ENCODE assay signal across 5 cellular contexts in the genomic region with DNA sequence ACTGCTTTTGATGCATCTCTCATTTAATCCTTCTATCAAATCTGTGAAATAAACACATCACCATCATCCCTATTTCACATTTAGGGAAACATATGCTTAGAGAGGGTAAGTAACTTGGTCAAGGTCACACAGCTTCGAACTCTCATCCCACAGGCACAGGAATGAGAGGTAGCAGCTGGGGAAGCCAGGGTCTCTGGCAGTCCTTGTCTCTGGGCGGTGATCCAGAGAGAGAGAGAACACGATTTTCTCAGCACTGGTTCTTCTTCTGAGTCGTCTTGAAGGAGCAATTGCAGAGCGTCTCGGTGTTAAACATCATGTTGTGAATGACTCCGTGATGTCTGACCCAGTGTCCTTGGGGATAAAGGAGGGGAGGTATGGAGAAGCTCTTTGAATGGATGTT. TPM values are rescaled to one million over a fixed set of nuclear protein-coding genes. Genes with fewer than 3 reads are reported as not detected.
"Had no signal": no experiment of that assay in that cellular context is flagged by ENCODE, and none has a peak within 500 bp of the region (broad histone marks: within the 10 kb centered on the region; RNA-seq: fewer than 3 reads in every experiment).

No MANE protein-coding gene starts in this region.

RNA-seq across cellular contexts. Expression of gene FAM90A1, which starts 36.8 kb away (rescaled TPM):
- total RNA-seq: HepG2, HT-29, HT1080, IMR-90 had no signal
- polyA plus RNA-seq: HepG2, IgD-negative memory B cell had no signal
